In genomic region chr17:50319630-50320029, GRCh38 we compare ENCODE assay signal across 20 cellular contexts. TPM values are rescaled to one million over a fixed set of nuclear protein-coding genes. Genes with fewer than 3 reads are reported as not detected.
DNase-seq lines count a peak whose midpoint lies in the region; FAIRE-seq and TF ChIP-seq lines count a peak whose summit lies in the region.
"Had no signal": no experiment of that assay in that cellular context is flagged by ENCODE, and none has a peak within 500 bp of the region (broad histone marks: within the 10 kb centered on the region; RNA-seq: fewer than 3 reads in every experiment).

No MANE protein-coding gene starts in this region.

- FAIRE-seq in H54 (lab: Jason Lieb, UNC) (no peak), urothelium cell line (lab: Jason Lieb, UNC) (no peak)
- FAIRE-seq: HepG2 had no signal

- H3K27ac ChIP-seq in WERI-Rb-1 (peak overlapping the region; percentile 85), esophagus squamous epithelium (peak overlapping the region; percentile 46 to 65 (median 55)), prostate gland (peak overlapping the region; percentile 49 to 64)
- H3K27ac ChIP-seq: HL-60, KMS-11, Peyer's patch had no signal

- intact Hi-C loops in esophagus squamous epithelium (cut with DNase I) (no loop called here), prostate gland (cut with DNase I) (no loop called here)

- DNase-seq in WERI-Rb-1, result no peak
- no peak for DNase-seq in esophagus squamous epithelium (lab: John Stamatoyannopoulos, UW)
- no peak for DNase-seq in prostate gland (ENCODE audit: low spot score)
- no peak for DNase-seq in H54 (ENCODE audit: insufficient read length, low spot score)
- DNase-seq in GM03348 (ENCODE audit: low spot score), result no peak
- no peak for DNase-seq in urothelium cell line (ENCODE audit: low spot score)
- no peak for DNase-seq in GM10248 (ENCODE audit: extremely low spot score)
- DNase-seq: CD4-positive, CD25-positive, alpha-beta regulatory T cell; EL; GF-D8; MV-4-11; NCI-H1105 treated with DMSO at 0.1 percent for 48 hours; NCI-H1694; NCI-H2081; Peyer's patch had no signal

- peak overlapping the region; percentile 33; the same call in 1 of the 2 replicates for H3K4me3 ChIP-seq in WERI-Rb-1 (ENCODE audit: low read depth, low read length)
- H3K4me3 ChIP-seq in esophagus squamous epithelium, result no peak overlapping the region
- no peak overlapping the region for H3K4me3 ChIP-seq in prostate gland
- H3K4me3 ChIP-seq: HAP-1, Peyer's patch had no signal

- POLR2A ChIA-PET in GM10248 (lab: Yijun Ruan, JAX), result no interaction called here

- H3K36me3 ChIP-seq in WERI-Rb-1 (no peaks in the 10 kb centered on the region), esophagus squamous epithelium (no peaks in the 10 kb centered on the region), prostate gland (no peaks in the 10 kb centered on the region)
- H3K36me3 ChIP-seq: HAP-1, Peyer's patch had no signal

- H3K27me3 ChIP-seq in WERI-Rb-1 (ENCODE audit: insufficient read depth, low read depth, severe bottlenecking), result no peaks in the 10 kb centered on the region
- H3K27me3 ChIP-seq in esophagus squamous epithelium, result no peaks in the 10 kb centered on the region
- H3K27me3 ChIP-seq in prostate gland (replicated peaks; ENCODE audit: insufficient read depth), result no peaks in the 10 kb centered on the region
- H3K27me3 ChIP-seq: Peyer's patch had no signal

- H3K9me3 ChIP-seq in WERI-Rb-1 (ENCODE audit: severe bottlenecking) (peaks cover 3% of the 10 kb centered on the region), esophagus squamous epithelium (no peaks in the 10 kb centered on the region), prostate gland (no peaks in the 10 kb centered on the region)
- H3K9me3 ChIP-seq: HAP-1, Peyer's patch had no signal

- CTCF ChIA-PET in GM10248 (lab: Yijun Ruan, JAX), result interaction anchor here (1.0 to 4.8 kb wide), 6 partner anchors 12 to 150 kb away, joined by 3 to 14 read pairs (median 5); no protein-coding TSS in a partner anchor

- WGBS in esophagus squamous epithelium, 2 donors, result 80 to 82% methylated on average over 5 of the region's 5 CpGs
- 54% methylated on average over 5 of the region's 5 CpGs for WGBS in prostate gland

- H3K4me1 ChIP-seq in esophagus squamous epithelium (peaks cover 13 to 55% (median 30%) of the 10 kb centered on the region in 3 donors), prostate gland (replicated peaks) (peaks cover 7% of the 10 kb centered on the region)
- H3K4me1 ChIP-seq: Peyer's patch had no signal

- no peak for TF ChIP-seq CTCF in WERI-Rb-1 (IDR thresholded peaks at IDR 0.05; ENCODE audit: low read depth, low read length)
- TF ChIP-seq CTCF in esophagus squamous epithelium (IDR thresholded peaks at IDR 0.05), result no peak
- TF ChIP-seq CTCF in prostate gland (IDR thresholded peaks at IDR 0.05), result no peak
- no peak for TF ChIP-seq CTCF in GM10248 (IDR thresholded peaks at IDR 0.05; ENCODE audit: control extremely low read depth, extremely low read depth, low read depth, missing control alignments)

- TF ChIP-seq POLR2A in esophagus squamous epithelium (IDR thresholded peaks at IDR 0.05) (no peak), prostate gland (IDR thresholded peaks at IDR 0.05) (no peak), H54 (IDR thresholded peaks at IDR 0.05; ENCODE audit: low read depth, low read length) (no peak)

RNA-seq across cellular contexts. Expression of gene XYLT2, which starts 26.3 kb away (rescaled TPM):
- 10 to 100 TPM; 10.0 to 17.5 (median 13.5) TPM for total RNA-seq in esophagus squamous epithelium
- 10 to 100 TPM; 44.8 to 49.8 TPM for total RNA-seq in prostate gland

RNA-seq across cellular contexts. Expression of gene TMEM92, which starts 45.4 kb away (rescaled TPM):
- under 1 TPM in 2 of 4 donors, not detected in 2; 0.12 to 0.76 TPM for total RNA-seq in esophagus squamous epithelium
- total RNA-seq in prostate gland, result under 1 TPM; 0.91 to 0.96 TPM
- total RNA-seq: CD4-positive, CD25-positive, alpha-beta regulatory T cell; HepG2; OCI-LY7 had no signal

RNA-seq across cellular contexts. Expression of gene MRPL27, which starts 53.4 kb away (rescaled TPM):
- total RNA-seq in esophagus squamous epithelium, result 10 to 100 TPM; 58.0 to 77.7 (median 74.5) TPM
- 10 to 100 TPM; 63.3 to 69.6 TPM for total RNA-seq in prostate gland

RNA-seq across cellular contexts. Expression of gene EME1, which starts 53.4 kb away (rescaled TPM):
- total RNA-seq in esophagus squamous epithelium (1 to 10 TPM in 2 of 4 donors, under 1 TPM in 2; 0.57 to 2.7 (median 1.1) TPM), prostate gland (10 to 100 TPM in 1 of 2 donors, under 1 TPM in 1; 0.23 to 13.6 TPM)
